Comparison of ENCODE assay signal across 37 cellular contexts in the genomic region with DNA sequence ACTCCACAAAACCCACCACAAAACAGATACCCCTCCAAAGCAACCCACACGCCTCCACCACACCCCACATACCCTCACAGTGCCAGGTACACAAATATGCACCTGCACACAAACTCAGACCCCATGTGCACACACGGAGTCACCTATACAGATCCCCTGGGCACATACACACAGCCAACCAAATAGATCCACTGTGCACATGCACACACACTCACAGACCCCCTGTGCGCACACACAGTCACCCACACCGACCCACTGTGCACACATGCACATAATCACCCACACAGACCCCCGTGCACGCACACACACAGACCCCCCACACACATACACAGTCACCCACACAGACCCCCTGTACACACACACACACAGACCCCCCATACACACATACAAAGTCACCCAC.
"Had no signal": no experiment of that assay in that cellular context is flagged by ENCODE, and none has a peak within 500 bp of the region (broad histone marks: within the 10 kb centered on the region; RNA-seq: fewer than 3 reads in every experiment).

No MANE protein-coding gene starts in this region.

- H3K4me1 Mint-ChIP-seq: activated naive CD8-positive, alpha-beta T cell treated with anti-CD3 and anti-CD28 coated beads for 36 hours; central memory CD8-positive, alpha-beta T cell had no signal

- H3K4me3 Mint-ChIP-seq: activated CD4-positive, alpha-beta memory T cell treated with anti-CD3 and anti-CD28 coated beads, Interleukin-2, amount 10 ng/mL, durations not matched to agents 7 days and 5 days; activated CD4-positive, alpha-beta T cell treated with anti-CD3 and anti-CD28 coated beads for 36 hours; activated CD4-positive, alpha-beta T cell treated with anti-CD3 and anti-CD28 coated beads, Interleukin-2, amount 10 ng/mL, durations not matched to agents 7 days and 5 days; activated CD8-positive, alpha-beta memory T cell treated with anti-CD3 and anti-CD28 coated beads, Interleukin-2, amount 10 ng/mL, durations not matched to agents 7 days and 5 days; activated CD8-positive, alpha-beta T cell treated with anti-CD3 and anti-CD28 coated beads, Interleukin-2, amount 10 ng/mL, durations not matched to agents 7 days and 5 days; activated naive CD4-positive, alpha-beta T cell treated with anti-CD3 and anti-CD28 coated beads for 36 hours; activated naive CD8-positive, alpha-beta T cell treated with anti-CD3 and anti-CD28 coated beads for 36 hours; activated T-cell treated with anti-CD3 and anti-CD28 coated beads, Interleukin-2, amount 50 U/mL, for 24 hours; central memory CD8-positive, alpha-beta T cell; T-helper 1 cell treated with Interleukin-12 subunit alpha and Interleukin-12 subunit beta and Interleukin-4 antibody, amounts not matched to agents 30 μg/mL and 1 μg/mL, for 36 hours; T-helper 2 cell treated with Interferon-gamma antibody and Interleukin-4, amounts not matched to agents 5 μg/mL and 100 μg/mL, for 36 hours had no signal

- H3K4me3 ChIP-seq: adrenal gland, body of pancreas, breast epithelium, cardiac muscle cell had no signal

- H3K36me3 ChIP-seq: adrenal gland, brain microvascular endothelial cell, breast epithelium, cardiac muscle cell had no signal

- ATAC-seq: activated CD4-positive, alpha-beta T cell treated with anti-CD3 and anti-CD28 coated beads for 36 hours; activated CD4-positive, CD25-positive, alpha-beta regulatory T cell treated with anti-CD3 and anti-CD28 coated beads, Interleukin-2, amount 50 U/mL, for 24 hours; activated CD8-positive, alpha-beta memory T cell treated with anti-CD3 and anti-CD28 coated beads, Interleukin-2, amount 10 ng/mL, durations not matched to agents 7 days and 5 days; activated CD8-positive, alpha-beta T cell treated with anti-CD3 and anti-CD28 coated beads, Interleukin-2, amount 10 ng/mL, durations not matched to agents 7 days and 5 days; activated naive CD4-positive, alpha-beta T cell treated with anti-CD3 and anti-CD28 coated beads, Interleukin-2, amount 50 U/mL, for 72 hours; body of pancreas had no signal

- H3K9me3 Mint-ChIP-seq: activated CD4-positive, alpha-beta memory T cell treated with anti-CD3 and anti-CD28 coated beads, Interleukin-2, amount 10 ng/mL, durations not matched to agents 7 days and 5 days; activated CD4-positive, alpha-beta T cell treated with anti-CD3 and anti-CD28 coated beads, Interleukin-2, amount 10 ng/mL, durations not matched to agents 7 days and 5 days; activated naive CD4-positive, alpha-beta T cell treated with anti-CD3 and anti-CD28 coated beads for 36 hours; activated naive CD4-positive, alpha-beta T cell treated with anti-CD3 and anti-CD28 coated beads, Interleukin-2, amount 50 U/mL, for 72 hours; activated naive CD8-positive, alpha-beta T cell treated with anti-CD3 and anti-CD28 coated beads for 36 hours; activated T-cell treated with anti-CD3 and anti-CD28 coated beads, Interleukin-2, amount 50 U/mL, for 24 hours; activated T-helper 2 cell treated with anti-CD3 and anti-CD28 coated beads, Interferon-gamma antibody, Interleukin-2, Interleukin-4, amounts not matched to agents 10 μg/mL and 5 μg/mL and 100 μg/mL, durations not matched to agents 14 hours and 24 hours and 36 hours; central memory CD8-positive, alpha-beta T cell; T-helper 1 cell treated with Interleukin-12 subunit alpha and Interleukin-12 subunit beta and Interleukin-4 antibody, amounts not matched to agents 30 μg/mL and 1 μg/mL, for 36 hours; T-helper 2 cell treated with Interferon-gamma antibody and Interleukin-4, amounts not matched to agents 5 μg/mL and 100 μg/mL, for 36 hours had no signal

- H3K27me3 Mint-ChIP-seq: activated CD4-positive, alpha-beta T cell treated with anti-CD3 and anti-CD28 coated beads, Interleukin-2, amount 10 ng/mL, durations not matched to agents 7 days and 5 days had no signal

- H3K27ac Mint-ChIP-seq: activated CD4-positive, alpha-beta memory T cell treated with anti-CD3 and anti-CD28 coated beads, Interleukin-2, amount 10 ng/mL, durations not matched to agents 7 days and 5 days; activated CD4-positive, alpha-beta T cell treated with anti-CD3 and anti-CD28 coated beads for 36 hours; activated CD4-positive, alpha-beta T cell treated with anti-CD3 and anti-CD28 coated beads, Interleukin-2, amount 10 ng/mL, durations not matched to agents 7 days and 5 days; activated CD8-positive, alpha-beta memory T cell treated with anti-CD3 and anti-CD28 coated beads, Interleukin-2, amount 10 ng/mL, durations not matched to agents 7 days and 5 days; activated CD8-positive, alpha-beta T cell treated with anti-CD3 and anti-CD28 coated beads, Interleukin-2, amount 10 ng/mL, durations not matched to agents 7 days and 5 days; activated naive CD4-positive, alpha-beta T cell treated with anti-CD3 and anti-CD28 coated beads for 36 hours; activated naive CD4-positive, alpha-beta T cell treated with anti-CD3 and anti-CD28 coated beads, Interleukin-2, amount 50 U/mL, for 72 hours; activated naive CD8-positive, alpha-beta T cell treated with anti-CD3 and anti-CD28 coated beads for 36 hours; activated T-cell treated with anti-CD3 and anti-CD28 coated beads, Interleukin-2, amount 50 U/mL, for 24 hours; activated T-helper 2 cell treated with anti-CD3 and anti-CD28 coated beads, Interferon-gamma antibody, Interleukin-2, Interleukin-4, amounts not matched to agents 10 μg/mL and 5 μg/mL and 100 μg/mL, durations not matched to agents 14 hours and 24 hours and 36 hours; T-helper 1 cell treated with Interleukin-12 subunit alpha and Interleukin-12 subunit beta and Interleukin-4 antibody, amounts not matched to agents 30 μg/mL and 1 μg/mL, for 36 hours; T-helper 2 cell treated with Interferon-gamma antibody and Interleukin-4, amounts not matched to agents 5 μg/mL and 100 μg/mL, for 36 hours had no signal

- DNase-seq: activated CD4-positive, alpha-beta memory T cell treated with anti-CD3 and anti-CD28 coated beads, Interleukin-2, amount 10 ng/mL, durations not matched to agents 7 days and 5 days; activated CD4-positive, alpha-beta T cell treated with anti-CD3 and anti-CD28 coated beads for 1 hour; activated CD4-positive, alpha-beta T cell treated with anti-CD3 and anti-CD28 coated beads for 36 hours; activated CD4-positive, alpha-beta T cell treated with anti-CD3 and anti-CD28 coated beads for 48 hours; activated CD4-positive, alpha-beta T cell treated with anti-CD3 and anti-CD28 coated beads, Interleukin-2, amount 10 ng/mL, durations not matched to agents 7 days and 5 days; activated CD4-positive, alpha-beta T cell treated with anti-CD3 and anti-CD28 coated beads, Interleukin-2, amount 50 U/mL, for 48 hours; activated CD4-positive, CD25-positive, alpha-beta regulatory T cell; activated CD8-positive, alpha-beta memory T cell treated with anti-CD3 and anti-CD28 coated beads, Interleukin-2, amount 10 ng/mL, durations not matched to agents 7 days and 5 days; activated CD8-positive, alpha-beta T cell treated with anti-CD3 and anti-CD28 coated beads, Interleukin-2, amount 10 ng/mL, durations not matched to agents 7 days and 5 days; activated effector memory CD4-positive, alpha-beta T cell treated with Interleukin-2 at 50 U/mL for 16 hours; activated gamma-delta T cell treated with Interleukin-2 at 50 U/mL for 16 hours; activated naive CD4-positive, alpha-beta T cell; activated naive CD4-positive, alpha-beta T cell treated with anti-CD3 and anti-CD28 coated beads for 36 hours; activated naive CD4-positive, alpha-beta T cell treated with anti-CD3 and anti-CD28 coated beads, Interleukin-2, amount 50 U/mL, for 16 hours; activated naive CD8-positive, alpha-beta T cell treated with anti-CD3 and anti-CD28 coated beads for 36 hours; activated T-cell treated with anti-CD3 and anti-CD28 coated beads, Interleukin-2, amount 50 U/mL, for 24 hours; activated T-cell treated with anti-CD3 and anti-CD28 coated beads, Interleukin-2, amount 50 U/mL, for 48 hours; amniotic stem cell; aorta; body of pancreas; brain microvascular endothelial cell; cerebellar nuclear complex; SW 1271; T-helper 1 cell; T-helper 2 cell; T-helper 9 cell had no signal

- FAIRE-seq: astrocyte, TTC549 had no signal

- H3K27me3 ChIP-seq: adrenal gland, body of pancreas, brain microvascular endothelial cell, breast epithelium had no signal

- H3K36me3 Mint-ChIP-seq: activated CD8-positive, alpha-beta memory T cell treated with anti-CD3 and anti-CD28 coated beads, Interleukin-2, amount 10 ng/mL, durations not matched to agents 7 days and 5 days; activated naive CD4-positive, alpha-beta T cell treated with anti-CD3 and anti-CD28 coated beads, Interleukin-2, amount 50 U/mL, for 72 hours; activated naive CD8-positive, alpha-beta T cell treated with anti-CD3 and anti-CD28 coated beads for 36 hours had no signal
